ENCODE assay signal across 27 cellular contexts in the genomic region with DNA sequence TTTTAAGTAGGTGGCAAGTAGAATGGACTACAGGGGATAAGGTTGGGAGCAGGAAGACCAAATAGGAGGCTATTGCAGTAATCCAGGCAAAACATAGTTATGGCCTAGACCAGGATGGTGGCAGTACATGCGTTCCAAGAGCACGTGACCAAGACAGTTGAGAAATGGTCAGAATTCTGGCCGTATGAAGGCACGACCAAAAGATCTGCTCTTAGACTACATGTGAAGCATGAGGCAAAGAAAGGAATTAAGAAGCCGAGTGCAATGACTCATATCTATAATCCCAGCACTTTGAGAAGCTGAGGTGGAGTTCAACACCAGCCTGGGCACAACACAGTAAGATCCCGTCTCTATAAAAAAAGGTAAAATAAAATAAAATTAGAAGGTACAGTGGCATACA.
"Had no signal": no experiment of that assay in that cellular context is flagged by ENCODE, and none has a peak within 500 bp of the region (broad histone marks: within the 10 kb centered on the region; RNA-seq: fewer than 3 reads in every experiment).

No MANE protein-coding gene starts in this region.

- H2AFZ ChIP-seq: hepatocyte, parathyroid adenoma had no signal

- H3K27me3 ChIP-seq: breast epithelium, gastroesophageal sphincter, hepatocyte, right atrium auricular region, spleen, suprapubic skin, tibial nerve had no signal

- H3K9me3 ChIP-seq: breast epithelium, gastroesophageal sphincter, psoas muscle, right atrium auricular region, spleen, suprapubic skin, tibial nerve had no signal

- DNase-seq: activated CD4-positive, alpha-beta T cell treated with anti-CD3 and anti-CD28 coated beads for 4 hours; activated CD4-positive, alpha-beta T cell treated with anti-CD3 and anti-CD28 coated beads, Interleukin-2, amount 50 U/mL, for 4 hours; activated effector memory CD4-positive, alpha-beta T cell treated with Interleukin-2 at 50 U/mL for 16 hours; activated naive CD4-positive, alpha-beta T cell treated with Interleukin-2 at 50 U/mL for 16 hours; amygdala; central memory CD4-positive, alpha-beta T cell; effector CD4-positive, alpha-beta T cell; left cardiac atrium; midbrain; naive thymus-derived CD4-positive, alpha-beta T cell; nucleus accumbens; psoas muscle; spleen; stimulated activated naive CD4-positive, alpha-beta T cell; T-helper 1 cell had no signal

- H3K27ac ChIP-seq: breast epithelium, epithelial cell of prostate, gastroesophageal sphincter, hepatocyte, parathyroid adenoma, psoas muscle, right atrium auricular region, spleen, suprapubic skin, tibial nerve had no signal

- H3K36me3 ChIP-seq: breast epithelium had no signal

- H3K4me3 Mint-ChIP-seq: activated naive CD8-positive, alpha-beta T cell; dendritic cell treated with granulocyte-macrophage colony-stimulating factor and Interleukin-4, amounts not matched to agents 40 ng/mL and 50 ng/mL, for 4 days; naive thymus-derived CD4-positive, alpha-beta T cell; neural crest cell; T-helper 2 cell treated with Interferon-gamma antibody and Interleukin-4, amounts not matched to agents 5 μg/mL and 100 μg/mL, for 36 hours had no signal

- H3K27ac Mint-ChIP-seq: activated naive CD8-positive, alpha-beta T cell; dendritic cell treated with granulocyte-macrophage colony-stimulating factor and Interleukin-4, amounts not matched to agents 40 ng/mL and 50 ng/mL, for 4 days; naive thymus-derived CD4-positive, alpha-beta T cell; T-helper 2 cell treated with Interferon-gamma antibody and Interleukin-4, amounts not matched to agents 5 μg/mL and 100 μg/mL, for 36 hours had no signal

- H3K9ac ChIP-seq: parathyroid adenoma had no signal

- H3K4me3 ChIP-seq: breast epithelium, gastroesophageal sphincter, hepatocyte, psoas muscle, right atrium auricular region, spleen, suprapubic skin, tibial nerve had no signal

- H3K4me2 ChIP-seq: hepatocyte had no signal

- H3K4me1 ChIP-seq: parathyroid adenoma had no signal

- H3K9me3 Mint-ChIP-seq: dendritic cell treated with granulocyte-macrophage colony-stimulating factor and Interleukin-4, amounts not matched to agents 40 ng/mL and 50 ng/mL, for 4 days; naive thymus-derived CD4-positive, alpha-beta T cell; neural crest cell; T-helper 2 cell treated with Interferon-gamma antibody and Interleukin-4, amounts not matched to agents 5 μg/mL and 100 μg/mL, for 36 hours had no signal

- H3K27me3 Mint-ChIP-seq: activated naive CD8-positive, alpha-beta T cell; dendritic cell treated with granulocyte-macrophage colony-stimulating factor and Interleukin-4, amounts not matched to agents 40 ng/mL and 50 ng/mL, for 4 days; naive thymus-derived CD4-positive, alpha-beta T cell had no signal

- ATAC-seq: gastroesophageal sphincter; left cardiac atrium; naive thymus-derived CD4-positive, alpha-beta T cell; psoas muscle had no signal
